In the genomic region with DNA sequence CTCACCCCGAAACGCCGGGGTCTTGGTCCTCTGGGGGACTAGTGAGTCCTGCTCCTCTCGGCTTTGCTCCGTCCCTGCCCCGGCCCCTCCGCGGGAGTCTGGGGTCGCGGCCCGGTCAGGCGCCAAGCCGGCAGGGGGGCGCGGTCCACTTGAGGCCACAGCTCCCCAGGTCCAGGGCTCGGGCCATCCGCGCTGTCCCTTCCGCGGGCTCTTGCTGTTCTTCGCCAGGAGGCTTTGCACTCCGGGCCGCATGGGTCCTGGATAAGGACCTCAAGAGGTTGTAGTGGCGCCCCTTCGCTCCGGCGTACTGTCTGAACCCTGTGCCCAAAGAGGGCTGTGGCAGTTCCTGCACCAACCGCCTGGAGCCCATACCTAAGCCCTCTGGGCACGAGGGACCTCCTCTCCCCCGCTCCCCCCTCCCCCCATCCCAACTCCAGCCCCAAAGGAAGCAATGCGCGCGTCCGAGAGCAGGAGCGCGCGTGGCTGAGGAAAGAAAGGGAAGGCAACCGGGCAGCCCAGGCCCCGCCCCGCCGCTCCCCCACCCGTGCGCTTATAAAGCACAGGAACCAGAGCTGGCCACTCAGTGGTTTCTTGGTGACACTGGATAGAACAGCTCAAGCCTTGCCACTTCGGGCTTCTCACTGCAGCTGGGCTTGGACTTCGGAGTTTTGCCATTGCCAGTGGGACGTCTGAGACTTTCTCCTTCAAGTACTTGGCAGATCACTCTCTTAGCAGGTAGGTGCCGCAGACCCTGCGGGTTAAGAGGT, we compare ENCODE assay signal across 8 cellular contexts. TPM values are rescaled to one million over a fixed set of nuclear protein-coding genes. Genes with fewer than 3 reads are reported as not detected.
DNase-seq lines count a peak whose midpoint lies in the region; ATAC-seq, FAIRE-seq and TF ChIP-seq lines count a peak whose summit lies in the region.

A gene with protein sequence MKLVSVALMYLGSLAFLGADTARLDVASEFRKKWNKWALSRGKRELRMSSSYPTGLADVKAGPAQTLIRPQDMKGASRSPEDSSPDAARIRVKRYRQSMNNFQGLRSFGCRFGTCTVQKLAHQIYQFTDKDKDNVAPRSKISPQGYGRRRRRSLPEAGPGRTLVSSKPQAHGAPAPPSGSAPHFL (plus strand): TSS at position 579 of the 767 bp plus-strand sequence. CDS start 628 bp downstream, outside the sequence.

- no peaks in the 10 kb centered on the region for H3K9me1 ChIP-seq in K562 (ENCODE audit: control insufficient read depth, insufficient read depth, low read length)

- H3K27ac ChIP-seq in K562 (ENCODE audit: extremely low read depth, low read depth, low read length), result no peak within 1 kb of the TSS
- peak within 1 kb of the TSS; percentile 95 for H3K27ac ChIP-seq in hepatocyte
- peak within 1 kb of the TSS; percentile 95 to 96 for H3K27ac ChIP-seq in prostate gland

- CTCF ChIA-PET in K562 (lab: Yijun Ruan, JAX; ENCODE audit: low intra/inter-chr PET ratio), result no interaction called here

- ATAC-seq in HG02642 (IDR thresholded peaks at IDR 0.05; ENCODE audit: poor library complexity, unreplicated experiment), result peak; percentile 16
- ATAC-seq in K562, result peak; percentile 62
- no peak for ATAC-seq in HG03045 (IDR thresholded peaks at IDR 0.05; ENCODE audit: unreplicated experiment)
- ATAC-seq in HG02798 (IDR thresholded peaks at IDR 0.05; ENCODE audit: poor library complexity, unreplicated experiment), result no peak

- 11% methylated on average over 21 of the region's 48 CpGs for WGBS in K562 (ENCODE audit: insufficient coverage, low coverage, missing lambda C conversion rate)
- 2% methylated on average over 37 of the region's 48 CpGs for WGBS in hepatocyte (ENCODE audit: low lambda C conversion rate, missing lambda C conversion rate)
- WGBS in prostate gland, result 2% methylated on average over 48 of the region's 48 CpGs

- TF ChIP-seq RAD21 in K562 (CRISPR knock-in tag; conservative IDR thresholded peaks at IDR 0.05 in 1 of 2, IDR thresholded peaks at IDR 0.05 in 1 of 2), result 0 out of 4 replicates have a peak, but pooled peaks of 1 of the 2 experiments have one; percentile 20

- no peaks in the 10 kb centered on the region for H3K9me2 ChIP-seq in hepatocyte (replicated peaks; ENCODE audit: insufficient read depth)

- H3K4me2 ChIP-seq in K562 (ENCODE audit: insufficient read depth, low read length), result peak within 1 kb of the TSS; percentile 84
- H3K4me2 ChIP-seq in hepatocyte, result peak within 1 kb of the TSS; percentile 89

- DNase-seq in DMS 273 (lab: John Stamatoyannopoulos, UW; ENCODE audit: unreplicated experiment), result peak; percentile 88
- DNase-seq in RCC 7860 (ENCODE audit: low spot score), result peak; percentile 89
- peak; percentile 53 to 64 (median 61) for DNase-seq in K562 (ENCODE audit: extremely low read depth in 1 of 4, low spot score in 3 of 4)
- DNase-seq in hepatocyte (ENCODE audit: low spot score), result peak; percentile 93
- peak; percentile 93 for DNase-seq in prostate gland (ENCODE audit: low spot score)

- 0 out of 2 replicates have a peak, but pooled peaks cover 4% of the 10 kb centered on the region for H4K20me1 ChIP-seq in K562 (replicated peaks; ENCODE audit: control insufficient read depth, insufficient read depth, low read length)
- peaks cover 2% of the 10 kb centered on the region for H4K20me1 ChIP-seq in hepatocyte (ENCODE audit: insufficient read depth, poor library complexity, severe bottlenecking)

- H3K4me1 ChIP-seq in K562 (replicated peaks in 1 of 2; ENCODE audit: control insufficient read depth in 2 of 2, insufficient read depth in 2 of 2, low read length in 2 of 2) (peaks cover 20 to 53% of the 10 kb centered on the region in 2 experiments), hepatocyte (ENCODE audit: insufficient read depth) (peaks cover 15% of the 10 kb centered on the region), prostate gland (replicated peaks) (peaks cover 11% of the 10 kb centered on the region)

- H3K9me3 ChIP-seq in K562 (replicated peaks; ENCODE audit: control insufficient read depth, insufficient read depth, low read depth, low read length) (no peaks in the 10 kb centered on the region), hepatocyte (ENCODE audit: low read depth) (no peaks in the 10 kb centered on the region), prostate gland (no peaks in the 10 kb centered on the region)

- in situ Hi-C loops in K562 (cut with MboI), result loop anchor here (25.0 kb wide), 1 partner anchor 442 kb away; no protein-coding TSS in a partner anchor

- H3K4me3 ChIP-seq in K562 (peak within 1 kb of the TSS; percentile 38), hepatocyte (peak within 1 kb of the TSS; percentile 70), prostate gland (peak within 1 kb of the TSS; percentile 54 to 58)

- no peaks in the 10 kb centered on the region for H3K36me3 ChIP-seq in K562 (ENCODE audit: control insufficient read depth, insufficient read depth, low read length)
- H3K36me3 ChIP-seq in hepatocyte (replicated peaks; ENCODE audit: insufficient read depth, low read depth), result no peaks in the 10 kb centered on the region
- H3K36me3 ChIP-seq in prostate gland, result no peaks in the 10 kb centered on the region

- TF ChIP-seq POLR2A in K562 (conservative IDR thresholded peaks at IDR 0.05) (no peak), prostate gland (IDR thresholded peaks at IDR 0.05) (peak; percentile 94)

- TF ChIP-seq CTCF in K562 (IDR thresholded peaks at IDR 0.05 in 2 of 3, conservative IDR thresholded peaks at IDR 0.05 in 1 of 3; ENCODE audit: insufficient read depth in 2 of 3, low read depth in 1 of 3, low read length in 3 of 3), result peak; percentile 31 to 62 (median 38); a peak in 4 of 6 replicates
- TF ChIP-seq CTCF in hepatocyte (IDR thresholded peaks at IDR 0.05; ENCODE audit: poor library complexity), result peak; percentile 56
- peak; percentile 27 to 75 (median 54) for TF ChIP-seq CTCF in prostate gland (IDR thresholded peaks at IDR 0.05)

- intact Hi-C loops in K562 (cut with micrococcal nuclease) (loop anchor here (1.0 to 5.0 kb wide), 4 partner anchors 96 to 692 kb away; no protein-coding TSS in a partner anchor), prostate gland (cut with DNase I) (loop anchor here (1.0 to 10.0 kb wide), 6 partner anchors 97 to 730 kb away; partner anchors contain the start of gene WEE1)

- no peak for TF ChIP-seq EP300 in K562 (IDR thresholded peaks at IDR 0.05; ENCODE audit: low read length)

- no TSS peak for BruUV-seq in K562 (replicated peaks; lab: Mats Ljungman, UMichigan)

- H3K27me3 ChIP-seq in K562 (ENCODE audit: control insufficient read depth in 2 of 2, insufficient read depth in 2 of 2, low read length in 2 of 2) (peaks cover 25 to 27% of the 10 kb centered on the region in 2 experiments), hepatocyte (peaks cover 3% of the 10 kb centered on the region), prostate gland (replicated peaks; ENCODE audit: insufficient read depth) (no peaks in the 10 kb centered on the region)

- FAIRE-seq in RCC 7860 (lab: Jason Lieb, UNC), result peak; percentile 30
- FAIRE-seq in K562 (lab: Jason Lieb, UNC), result no peak

- H2AFZ ChIP-seq in K562 (ENCODE audit: low read depth, low read length) (peak within 1 kb of the TSS; percentile 84), hepatocyte (peak within 1 kb of the TSS; percentile 71)

- H3K9ac ChIP-seq in K562 (ENCODE audit: insufficient read depth in 1 of 2, low read depth in 2 of 2, low read length in 2 of 2), result 0 out of 4 replicates have a peak within 1 kb of the TSS, but pooled peaks of 1 of the 2 experiments have one; percentile 53

- no peaks in the 10 kb centered on the region for H3K79me2 ChIP-seq in K562 (ENCODE audit: control insufficient read depth, insufficient read depth, low read length)
- H3K79me2 ChIP-seq in hepatocyte, result peaks cover 5% of the 10 kb centered on the region

- POLR2A ChIA-PET in K562 (lab: Yijun Ruan, JAX), result interaction anchor here (0.6 to 1.4 kb wide), 3 partner anchors 10 to 1404 kb away, joined by 3 to 5 read pairs (median 4); no protein-coding TSS in a partner anchor

TF ChIP-seq in K562, 482 proteins besides CTCF, POLR2A, EP300 and RAD21 (continues in another document):
- TF ChIP-seq HDAC2 (IDR thresholded peaks at IDR 0.05), result no peak
- no peak for TF ChIP-seq SIN3B (IDR thresholded peaks at IDR 0.05; ENCODE audit: low read depth)
- TF ChIP-seq ZNF124 (CRISPR knock-in tag; IDR thresholded peaks at IDR 0.05), result no peak
- TF ChIP-seq MCM7 (IDR thresholded peaks at IDR 0.05), result no peak
- TF ChIP-seq ZNF146 (CRISPR knock-in tag; IDR thresholded peaks at IDR 0.05; ENCODE audit: unreplicated experiment), result no peak
- no peak; a peak in 2 of 4 replicates for TF ChIP-seq MAZ (CRISPR knock-in tag; conservative IDR thresholded peaks at IDR 0.05 in 1 of 2, IDR thresholded peaks at IDR 0.05 in 1 of 2)
- TF ChIP-seq MEF2A (IDR thresholded peaks at IDR 0.05; ENCODE audit: control insufficient read depth, low read depth, low read length), result no peak

RNA-seq across cellular contexts. Expression of the gene that starts here (rescaled TPM):
- 0.35 and 1.2 TPM in 2 replicates for total RNA-seq in K562 (2011; cell fraction: chromatin; rRNA removed; ENCODE audit: low replicate concordance)
- 0.39 and 1.7 TPM in 2 replicates for total RNA-seq in K562 (2011; cell fraction: nucleolus; rRNA removed)
- 0.46 and 1.0 TPM in 2 replicates for total RNA-seq in K562 (2011; cell fraction: nucleoplasm; rRNA removed)
- total RNA-seq in K562 (2014; rRNA removed) (not detected in 2 replicates), K562 (2014; rRNA removed; fragmentation: Illumina TruSeq; extraction: Trizol) (not detected in 2 replicates), K562 (2015; rRNA removed; fragmentation: Illumina TruSeq; extraction: Trizol) (not detected in 2 replicates), K562 (2021) (0.49 and 0.78 TPM in 2 replicates), hepatocyte (74.1 and 87.8 TPM in 2 replicates), prostate gland (10 to 100 TPM; 20.4 to 33.7 TPM)
- polyA plus RNA-seq in K562 (2011; rRNA removed) (0.32 and 0.47 TPM in 2 replicates), K562 (2014; fragmentation: Illumina TruSeq; extraction: Trizol) (not detected in 2 replicates), K562 (2014; fragmentation: Nextera tagmentation; extraction: Ambion mirVana) (not detected), K562 (2014; rRNA removed) (0.20 and 0.23 TPM in 2 replicates), hepatocyte (84.6 and 90.3 TPM in 2 replicates)
- polyA plus RNA-seq in K562 (2011; cell fraction: cytosol; rRNA removed), result 0.25 and 0.59 TPM in 2 replicates
- polyA plus RNA-seq in K562 (2011; cell fraction: nucleus; rRNA removed), result 0.63 and 1.0 TPM in 2 replicates
- polyA plus RNA-seq in K562 (2012), result 0.21 and 0.30 TPM in 2 replicates
- not detected in 2 replicates for polyA minus RNA-seq in K562 (2011; rRNA and poly(A)+ RNA removed)
- polyA minus RNA-seq in K562 (2011; cell fraction: cytosol; rRNA and poly(A)+ RNA removed), result 0.67 and 0.73 TPM in 2 replicates
- 0.40 and 0.89 TPM in 2 replicates for polyA minus RNA-seq in K562 (2011; cell fraction: nucleus; rRNA and poly(A)+ RNA removed)

Comparison
In these comparisons a context has a peak if more than half of its experiments do, and no peak if none do; other contexts are left out.
1. RNA of the gene that starts here (total RNA-seq): 74.1 to 87.8 TPM in hepatocyte and 20.4 to 33.7 TPM in prostate gland; 0.35 to 1.7 TPM in K562; every median in the first group is over 4 times any median in the second.
2. RNA of the gene that starts here (polyA plus RNA-seq): 84.6 to 90.3 TPM in hepatocyte; 0.20 to 1.0 TPM in K562; every median in the first group is over 10 times any median in the second.
3. ATAC-seq: peak in HG02642 (single experiment) and K562 (single experiment); none in HG03045 (single experiment) and HG02798 (single experiment).
4. Peak in every context shown above with its lines, with median percentiles within 50 percentile points of each other: DNase-seq, H3K4me3 ChIP-seq and CTCF ChIP-seq.